ENCODE assay signal across 8 cellular contexts in the genomic region with DNA sequence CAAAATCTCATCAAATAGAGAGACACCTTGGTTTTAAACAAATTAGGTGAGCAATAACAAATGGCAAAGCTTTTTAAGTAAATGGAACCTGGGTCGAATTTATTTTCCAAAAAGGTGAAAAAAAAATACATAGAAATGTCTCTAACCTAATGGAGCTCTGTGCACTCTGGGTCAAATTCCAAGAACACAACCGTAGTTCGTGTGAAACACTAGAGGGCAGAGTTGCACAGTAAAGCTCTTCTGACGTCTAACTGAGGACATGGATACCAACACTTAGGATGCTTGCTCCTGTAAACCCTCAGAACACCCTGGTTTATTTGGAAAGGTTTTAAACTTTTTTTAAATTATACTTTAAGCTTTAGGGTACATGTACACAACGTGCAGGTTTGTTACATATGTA. TPM values are rescaled to one million over a fixed set of nuclear protein-coding genes. Genes with fewer than 3 reads are reported as not detected.
DNase-seq lines count a peak whose midpoint lies in the region; ATAC-seq lines count a peak whose summit lies in the region.

No MANE protein-coding gene starts in this region.

- ATAC-seq in GM18517 (IDR thresholded peaks at IDR 0.05; ENCODE audit: unreplicated experiment): peak; percentile 83
- peak; percentile 84 for ATAC-seq in HG02938 (IDR thresholded peaks at IDR 0.05; ENCODE audit: unreplicated experiment)
- no peak for ATAC-seq in GM19324 (IDR thresholded peaks at IDR 0.05; ENCODE audit: low FRiP score, unreplicated experiment)

- DNase-seq in CD1c-positive myeloid dendritic cell (ENCODE audit: extremely low spot score): peak; percentile 43
- peak; percentile 78 for DNase-seq in NCI-H1694 (lab: John Stamatoyannopoulos, UW)
- peak; percentile 35 to 75 for DNase-seq in SW 1271 (lab: John Stamatoyannopoulos, UW)
- peak; percentile 52 for DNase-seq in foreskin melanocyte
- DNase-seq in pulmonary artery endothelial cell (ENCODE audit: low read depth, low spot score): peak; percentile 4

RNA-seq across cellular contexts. Expression of a gene that starts 18.9 kb away (rescaled TPM):
- total RNA-seq in pulmonary artery endothelial cell: not detected in 2 replicates

Comparison
In these comparisons a context has a peak if more than half of its experiments do, and no peak if none do; other contexts are left out.
1. DNase-seq: peak in every context shown above with its lines; median percentile 78 in NCI-H1694; 55 in SW 1271; 52 in foreskin melanocyte; 43 in CD1c-positive myeloid dendritic cell; 4 in pulmonary artery endothelial cell.